Comparison of ENCODE assay signal across 8 cellular contexts in genomic region chr1:193104906-193105820, GRCh38. TPM values are rescaled to one million over a fixed set of nuclear protein-coding genes. Genes with fewer than 3 reads are reported as not detected.
A peak's percentile ranks its signal among the peaks of the same experiment; 100 is the strongest.
DNase-seq lines count a peak whose midpoint lies in the region; ATAC-seq and TF ChIP-seq lines count a peak whose summit lies in the region.

Gene GLRX2, minus strand, starts transcription at chr1:193105414. Its CDS starts 32 bp downstream, at chr1:193105382.

- no peaks in the 10 kb centered on the region for H3K9me3 Mint-ChIP-seq in CD4-positive, alpha-beta memory T cell
- H3K9me3 Mint-ChIP-seq in activated CD8-positive, alpha-beta T cell treated with anti-CD3 and anti-CD28 coated beads, Interleukin-2, amount 10 ng/mL, durations not matched to agents 7 days and 5 days (ENCODE audit: insufficient read depth) = no peaks in the 10 kb centered on the region

- H3K9me3 ChIP-seq in CD4-positive, alpha-beta memory T cell (ENCODE audit: control insufficient read depth in 1 of 2, low read length in 2 of 2) = no peaks in the 10 kb centered on the region
- no peaks in the 10 kb centered on the region for H3K9me3 ChIP-seq in lung (ENCODE audit: control insufficient read depth in 2 of 2, insufficient read depth in 1 of 2, low read length in 1 of 2)

- peaks cover 3 to 9% of the 10 kb centered on the region in 2 donors for H3K36me3 Mint-ChIP-seq in CD4-positive, alpha-beta memory T cell
- peaks cover 12% of the 10 kb centered on the region for H3K36me3 Mint-ChIP-seq in activated CD8-positive, alpha-beta T cell treated with anti-CD3 and anti-CD28 coated beads, Interleukin-2, amount 10 ng/mL, durations not matched to agents 7 days and 5 days (ENCODE audit: low read depth)

- DNase-seq in CD4-positive, alpha-beta memory T cell = peak; percentile 43 to 71 (median 58)
- DNase-seq in NCI-H82 treated with DMSO at 0.1 percent for 48 hours (lab: John Stamatoyannopoulos, UW; ENCODE audit: unreplicated experiment) = peak; percentile 76
- peak; percentile 70 for DNase-seq in activated CD8-positive, alpha-beta T cell treated with anti-CD3 and anti-CD28 coated beads, Interleukin-2, amount 10 ng/mL, durations not matched to agents 7 days and 5 days
- DNase-seq in ecto neural progenitor cell (ENCODE audit: low spot score) = peak; percentile 94
- peak; percentile 84 for DNase-seq in lung (ENCODE audit: low spot score)
- DNase-seq in stimulated activated CD4-positive, alpha-beta T cell treated with anti-CD3 and anti-CD28 coated beads, TNF-alpha, amount 100 ng/mL, for 24 hours (ENCODE audit: low read depth in 3 of 3) = peak in 2 of 3 experiments; percentile 16 to 65

- POLR2A ChIA-PET in CD4-positive, alpha-beta memory T cell (lab: Charles Lee; ENCODE audit: partially characterized antibody) = interaction anchor here (1.7 to 5.8 kb wide), 3 partner anchors 17 to 298 kb away, joined by 7 to 44 read pairs (median 14); partner anchors contain the start of genes CDC73, RO60 and UCHL5
- POLR2A ChIA-PET in activated CD8-positive, alpha-beta T cell treated with anti-CD3 and anti-CD28 coated beads, Interleukin-2, amount 10 ng/mL, durations not matched to agents 7 days and 5 days (lab: Charles Lee) = interaction anchor here (1.8 to 3.1 kb wide), 2 partner anchors 17 to 46 kb away, joined by 6 to 13 read pairs; partner anchors contain the start of genes CDC73, RO60 and UCHL5

- CTCF ChIA-PET in CD4-positive, alpha-beta memory T cell (lab: Charles Lee; ENCODE audit: partially characterized antibody) = interaction anchor here (1.8 to 2.3 kb wide), 2 partner anchors 16 to 46 kb away, joined by 8 to 10 read pairs; partner anchors contain the start of genes CDC73, RO60 and UCHL5
- CTCF ChIA-PET in activated CD8-positive, alpha-beta T cell treated with anti-CD3 and anti-CD28 coated beads, Interleukin-2, amount 10 ng/mL, durations not matched to agents 7 days and 5 days (lab: Charles Lee) = interaction anchor here (1.2 to 3.1 kb wide), 2 partner anchors 17 to 37 kb away, joined by 4 to 14 read pairs; partner anchors contain the start of gene CDC73

- peak within 1 kb of the TSS; percentile 65 to 94 for H3K4me3 ChIP-seq in CD4-positive, alpha-beta memory T cell (ENCODE audit: low read length in 2 of 2)
- peak within 1 kb of the TSS; percentile 94 for H3K4me3 ChIP-seq in lung

- peak within 1 kb of the TSS; percentile 59 for H3K27ac ChIP-seq in CD4-positive, alpha-beta memory T cell (ENCODE audit: low read depth, low read length)
- H3K27ac ChIP-seq in lung (ENCODE audit: low read depth in 1 of 2, low read length in 1 of 2) = peak within 1 kb of the TSS; percentile 94 to 99

- no peak for TF ChIP-seq CTCF in lung (IDR thresholded peaks at IDR 0.05; ENCODE audit: control extremely low read depth, extremely low read depth)

- H3K27ac Mint-ChIP-seq in CD4-positive, alpha-beta memory T cell = peak within 1 kb of the TSS; percentile 61 to 95 (median 91)
- H3K27ac Mint-ChIP-seq in activated CD8-positive, alpha-beta T cell treated with anti-CD3 and anti-CD28 coated beads, Interleukin-2, amount 10 ng/mL, durations not matched to agents 7 days and 5 days = peak within 1 kb of the TSS; percentile 78

- peaks cover 19 to 30% (median 24%) of the 10 kb centered on the region in 4 donors for H3K4me1 Mint-ChIP-seq in CD4-positive, alpha-beta memory T cell
- H3K4me1 Mint-ChIP-seq in activated CD8-positive, alpha-beta T cell treated with anti-CD3 and anti-CD28 coated beads, Interleukin-2, amount 10 ng/mL, durations not matched to agents 7 days and 5 days (ENCODE audit: low read depth) = peaks cover 18% of the 10 kb centered on the region

- 0% methylated on average over 71 to 73 of the region's 73 CpGs for WGBS in lung, 2 donors

- ATAC-seq in GM19372 (IDR thresholded peaks at IDR 0.05; ENCODE audit: low read depth, unreplicated experiment) = peak; percentile 87
- ATAC-seq in HG03520 (IDR thresholded peaks at IDR 0.05; ENCODE audit: unreplicated experiment) = peak; percentile 86
- peak; percentile 94 for ATAC-seq in activated CD8-positive, alpha-beta T cell treated with anti-CD3 and anti-CD28 coated beads, Interleukin-2, amount 10 ng/mL, durations not matched to agents 7 days and 5 days
- ATAC-seq in lung (ENCODE audit: insufficient read depth, low FRiP score) = peak; percentile 97

- no peaks in the 10 kb centered on the region for H3K27me3 Mint-ChIP-seq in CD4-positive, alpha-beta memory T cell
- H3K27me3 Mint-ChIP-seq in activated CD8-positive, alpha-beta T cell treated with anti-CD3 and anti-CD28 coated beads, Interleukin-2, amount 10 ng/mL, durations not matched to agents 7 days and 5 days (ENCODE audit: low read depth) = peaks cover 12% of the 10 kb centered on the region

- intact Hi-C loops in CD4-positive, alpha-beta memory T cell (cut with micrococcal nuclease) = loop anchor here (1.0 to 5.0 kb wide), 3 partner anchors 16 to 298 kb away; partner anchors contain the start of genes RGS2, RO60 and UCHL5

- H3K4me3 Mint-ChIP-seq in CD4-positive, alpha-beta memory T cell = peak within 1 kb of the TSS; percentile 94 to 98 (median 95)
- H3K4me3 Mint-ChIP-seq in activated CD8-positive, alpha-beta T cell treated with anti-CD3 and anti-CD28 coated beads, Interleukin-2, amount 10 ng/mL, durations not matched to agents 7 days and 5 days = peak within 1 kb of the TSS; percentile 94

- peaks cover 18% of the 10 kb centered on the region for H3K4me1 ChIP-seq in CD4-positive, alpha-beta memory T cell (ENCODE audit: insufficient read depth, low read length)
- H3K4me1 ChIP-seq in lung (ENCODE audit: control insufficient read depth in 2 of 2, insufficient read depth in 2 of 2, low read length in 2 of 2) = peaks cover 0 to 9% of the 10 kb centered on the region in 2 donors

- no peaks in the 10 kb centered on the region for H3K36me3 ChIP-seq in CD4-positive, alpha-beta memory T cell (ENCODE audit: insufficient read depth, low read length)
- peaks cover 0 to 5% of the 10 kb centered on the region in 2 donors for H3K36me3 ChIP-seq in lung (ENCODE audit: control insufficient read depth in 2 of 2, insufficient read depth in 2 of 2, low read length in 2 of 2)

- H3K27me3 ChIP-seq in CD4-positive, alpha-beta memory T cell (ENCODE audit: insufficient read depth, low read length) = no peaks in the 10 kb centered on the region
- H3K27me3 ChIP-seq in lung (ENCODE audit: control insufficient read depth, insufficient read depth) = no peaks in the 10 kb centered on the region

RNA-seq across cellular contexts. Expression of gene GLRX2, which starts in this region (rescaled TPM):
- 10 to 100 TPM; 15.0 to 17.0 TPM for total RNA-seq in CD4-positive, alpha-beta memory T cell
- polyA plus RNA-seq in CD4-positive, alpha-beta memory T cell = 10 to 100 TPM; 15.2 to 16.3 TPM
- total RNA-seq in activated CD8-positive, alpha-beta T cell treated with anti-CD3 and anti-CD28 coated beads, Interleukin-2, amount 10 ng/mL, durations not matched to agents 7 days and 5 days = 10 to 100 TPM; 18.7 to 21.8 TPM
- 10 to 100 TPM in 1 of 2 donors, 1 to 10 TPM in 1; 6.3 to 18.7 TPM for total RNA-seq in lung
- 10 to 100 TPM; 11.4 to 19.6 TPM for polyA plus RNA-seq in lung

Comparison
In these comparisons a context has a peak if more than half of its experiments do, and no peak if none do; other contexts are left out.
1. Peak in every context shown above with its lines: DNase-seq, ATAC-seq, H3K4me3 ChIP-seq and H3K27ac ChIP-seq.
2. DNase-seq: peak in every context shown above with its lines; median percentile 94 in ecto neural progenitor cell; 84 in lung; 76 in NCI-H82 treated with DMSO at 0.1 percent for 48 hours; 70 in activated CD8-positive, alpha-beta T cell treated with anti-CD3 and anti-CD28 coated beads, Interleukin-2, amount 10 ng/mL, durations not matched to agents 7 days and 5 days; 58 in CD4-positive, alpha-beta memory T cell; 40 in stimulated activated CD4-positive, alpha-beta T cell treated with anti-CD3 and anti-CD28 coated beads, TNF-alpha, amount 100 ng/mL, for 24 hours.